ENCODE assay signal across 18 cellular contexts in the genomic region with DNA sequence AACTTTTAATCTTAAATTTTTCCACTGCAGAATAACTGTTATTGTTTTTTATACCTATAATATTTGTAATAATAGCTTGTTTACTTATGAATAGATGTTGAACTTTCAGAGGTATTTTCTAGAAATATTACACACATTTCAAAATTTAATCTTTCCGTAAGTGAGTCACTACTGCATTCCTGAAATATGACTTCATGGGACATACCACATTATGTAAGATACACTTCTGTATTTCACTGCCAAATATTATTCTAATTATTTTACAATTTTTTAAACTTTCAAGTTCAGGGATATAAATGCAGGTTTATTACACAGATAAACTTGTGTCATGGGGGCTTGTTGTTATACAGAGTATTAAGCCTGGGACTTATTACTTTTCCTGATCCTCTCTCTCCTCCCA.
"Had no signal": no experiment of that assay in that cellular context is flagged by ENCODE, and none has a peak within 500 bp of the region (broad histone marks: within the 10 kb centered on the region; RNA-seq: fewer than 3 reads in every experiment).

No MANE protein-coding gene starts in this region.

- H3K9me3 ChIP-seq: neutrophil, tibial artery had no signal

- H3K4me3 ChIP-seq: hepatocyte, lung, sigmoid colon, smooth muscle cell, tibial artery, upper lobe of left lung had no signal

- ATAC-seq: left colon; left ventricle myocardium superior; stimulated activated naive CD8-positive, alpha-beta T cell treated with anti-CD3 and anti-CD28 coated beads, Interleukin-15, Interleukin-2, amounts not matched to agents 100 U/mL and 50 U/mL, for 24 hours had no signal

- DNase-seq: erythroblast; foreskin melanocyte; head of caudate nucleus; left colon; left ventricle myocardium superior; mesenchymal stem cell; naive B cell; posterior cingulate gyrus; sigmoid colon; stimulated activated CD4-positive, alpha-beta T cell treated with anti-CD3 and anti-CD28 coated beads, Interleukin-2, amount 100 ng/mL, for 48 hours; stimulated activated naive CD8-positive, alpha-beta T cell treated with anti-CD3 and anti-CD28 coated beads, Interleukin-15, Interleukin-2, amounts not matched to agents 100 U/mL and 50 U/mL, for 24 hours; tibial artery; upper lobe of left lung had no signal

- H2AFZ ChIP-seq: hepatocyte had no signal

- H3K4me1 Mint-ChIP-seq: naive B cell had no signal

- H3K36me3 ChIP-seq: neutrophil, sigmoid colon, tibial artery, upper lobe of left lung had no signal

- H3K27ac ChIP-seq: hepatocyte, neutrophil, sigmoid colon, tibial artery, upper lobe of left lung had no signal

- H3K27me3 ChIP-seq: hepatocyte, neutrophil, sigmoid colon, tibial artery, upper lobe of left lung had no signal

- H3K27me3 Mint-ChIP-seq: dendritic cell treated with granulocyte-macrophage colony-stimulating factor and Interleukin-4, amounts not matched to agents 40 ng/mL and 50 ng/mL, for 4 days; naive B cell had no signal

- H3K4me2 ChIP-seq: hepatocyte, smooth muscle cell had no signal

- H3K4me3 Mint-ChIP-seq: dendritic cell treated with granulocyte-macrophage colony-stimulating factor and Interleukin-4, amounts not matched to agents 40 ng/mL and 50 ng/mL, for 4 days; naive B cell had no signal

- H3K79me2 ChIP-seq: hepatocyte had no signal

- H3K4me1 ChIP-seq: sigmoid colon, tibial artery, upper lobe of left lung had no signal

- H3K27ac Mint-ChIP-seq: dendritic cell treated with granulocyte-macrophage colony-stimulating factor and Interleukin-4, amounts not matched to agents 40 ng/mL and 50 ng/mL, for 4 days; naive B cell had no signal
